Comparison of ENCODE assay signal across 23 cellular contexts in the genomic region with DNA sequence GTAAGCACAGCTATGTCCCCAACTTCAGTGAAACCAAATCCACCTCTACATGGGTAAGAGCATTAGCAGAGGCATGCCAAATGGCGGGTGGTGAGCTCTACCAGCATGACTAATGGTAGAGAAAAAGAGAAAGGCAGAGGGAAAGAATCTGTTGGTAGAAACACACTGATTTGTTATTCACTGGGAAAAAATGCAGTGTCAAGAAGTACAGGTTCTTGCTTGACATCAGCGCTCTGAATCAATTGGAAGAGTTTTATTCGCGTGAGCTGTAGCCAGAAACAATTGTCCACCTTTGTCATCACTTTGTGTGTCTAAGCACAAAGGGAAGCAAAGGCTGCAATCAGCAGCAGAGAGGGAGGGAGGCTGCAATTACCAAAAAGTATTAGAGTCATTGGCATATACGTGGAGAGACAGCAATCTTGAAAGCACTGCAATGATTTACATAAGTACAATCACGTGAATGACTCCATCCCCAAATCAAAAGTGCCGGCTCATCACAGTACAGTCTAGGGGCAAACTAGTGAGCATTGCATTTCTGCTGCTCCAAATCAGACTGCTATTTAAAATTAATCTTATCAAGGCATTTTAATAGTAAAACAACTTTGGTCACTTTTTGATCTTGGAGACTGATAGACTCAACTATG.
DNase-seq lines count a peak whose midpoint lies in the region; ATAC-seq and TF ChIP-seq lines count a peak whose summit lies in the region.
"Had no signal": no experiment of that assay in that cellular context is flagged by ENCODE, and none has a peak within 500 bp of the region (broad histone marks: within the 10 kb centered on the region; RNA-seq: fewer than 3 reads in every experiment).

No MANE protein-coding gene starts in this region.

- H3K36me3 ChIP-seq in esophagus (ENCODE audit: control insufficient read depth in 2 of 2, insufficient read depth in 2 of 2, low read length in 1 of 2), result no peaks in the 10 kb centered on the region
- H3K36me3 ChIP-seq: brain microvascular endothelial cell had no signal

- WGBS in esophagus, 2 donors, result 57% methylated on average over 7 of the region's 7 CpGs

- no peak for ATAC-seq in HG03565 (IDR thresholded peaks at IDR 0.05; ENCODE audit: unreplicated experiment)
- no peak for ATAC-seq in GM21825 (IDR thresholded peaks at IDR 0.05; ENCODE audit: unreplicated experiment)
- ATAC-seq: activated CD8-positive, alpha-beta memory T cell treated with anti-CD3 and anti-CD28 coated beads, Interleukin-2, amount 10 ng/mL, durations not matched to agents 7 days and 5 days; naive thymus-derived CD4-positive, alpha-beta T cell; sciatic nerve had no signal

- no peaks in the 10 kb centered on the region for H3K4me1 ChIP-seq in esophagus (ENCODE audit: control insufficient read depth in 2 of 2, insufficient read depth in 2 of 2, low read length in 1 of 2)
- H3K4me1 ChIP-seq: parathyroid adenoma had no signal

- CTCF ChIA-PET in RWPE1 (lab: Yijun Ruan, JAX), result no interaction called here

- no peak overlapping the region for H3K4me3 ChIP-seq in esophagus (ENCODE audit: low read depth in 1 of 2, low read length in 2 of 2)
- H3K4me3 ChIP-seq: hepatocyte had no signal

- DNase-seq in HPDE6-E6E7 (ENCODE audit: extremely low spot score) (peak; percentile 73), RWPE1 (ENCODE audit: low spot score) (peak; percentile 73), non-pigmented ciliary epithelial cell (ENCODE audit: low read depth) (peak; percentile 50), NCI-H1048 (lab: John Stamatoyannopoulos, UW) (no peak)
- DNase-seq: activated CD4-positive, alpha-beta T cell treated with anti-CD3 and anti-CD28 coated beads, Interleukin-2, amount 10 ng/mL, durations not matched to agents 24 days and 14 days; activated CD8-positive, alpha-beta memory T cell treated with anti-CD3 and anti-CD28 coated beads, Interleukin-2, amount 10 ng/mL, durations not matched to agents 7 days and 5 days; activated naive CD8-positive, alpha-beta T cell treated with anti-CD3 and anti-CD28 coated beads for 36 hours; brain microvascular endothelial cell; CD4-positive, alpha-beta memory T cell; cortex of kidney; DMS79 treated with DMSO at 0.1 percent for 48 hours; H9; kidney; naive thymus-derived CD4-positive, alpha-beta T cell; NCI-H2171; NCI-H524 treated with DMSO at 0.1 percent for 48 hours; Right ventricle myocardium superior had no signal

- POLR2A ChIA-PET in RWPE1 (lab: Yijun Ruan, JAX; ENCODE audit: low non-redundant PET), result no interaction called here

- no peak for TF ChIP-seq CTCF in RWPE1 (conservative IDR thresholded peaks at IDR 0.05; ENCODE audit: low read depth)

- no peaks in the 10 kb centered on the region for H3K27me3 ChIP-seq in esophagus (ENCODE audit: control insufficient read depth in 1 of 2, insufficient read depth in 2 of 2, low read length in 2 of 2)
- H3K27me3 ChIP-seq: brain microvascular endothelial cell, hepatocyte had no signal

- H3K9me3 ChIP-seq in esophagus (ENCODE audit: control insufficient read depth in 2 of 2, insufficient read depth in 1 of 2, low read depth in 1 of 2, low read length in 1 of 2), result no peaks in the 10 kb centered on the region

- H3K27ac ChIP-seq in RWPE1, result no peak overlapping the region
- peak overlapping the region; percentile 33 to 50 for H3K27ac ChIP-seq in esophagus (ENCODE audit: low read depth in 2 of 2, low read length in 1 of 2)
- H3K27ac ChIP-seq: brain microvascular endothelial cell, hepatocyte, parathyroid adenoma had no signal
